In the genomic region with DNA sequence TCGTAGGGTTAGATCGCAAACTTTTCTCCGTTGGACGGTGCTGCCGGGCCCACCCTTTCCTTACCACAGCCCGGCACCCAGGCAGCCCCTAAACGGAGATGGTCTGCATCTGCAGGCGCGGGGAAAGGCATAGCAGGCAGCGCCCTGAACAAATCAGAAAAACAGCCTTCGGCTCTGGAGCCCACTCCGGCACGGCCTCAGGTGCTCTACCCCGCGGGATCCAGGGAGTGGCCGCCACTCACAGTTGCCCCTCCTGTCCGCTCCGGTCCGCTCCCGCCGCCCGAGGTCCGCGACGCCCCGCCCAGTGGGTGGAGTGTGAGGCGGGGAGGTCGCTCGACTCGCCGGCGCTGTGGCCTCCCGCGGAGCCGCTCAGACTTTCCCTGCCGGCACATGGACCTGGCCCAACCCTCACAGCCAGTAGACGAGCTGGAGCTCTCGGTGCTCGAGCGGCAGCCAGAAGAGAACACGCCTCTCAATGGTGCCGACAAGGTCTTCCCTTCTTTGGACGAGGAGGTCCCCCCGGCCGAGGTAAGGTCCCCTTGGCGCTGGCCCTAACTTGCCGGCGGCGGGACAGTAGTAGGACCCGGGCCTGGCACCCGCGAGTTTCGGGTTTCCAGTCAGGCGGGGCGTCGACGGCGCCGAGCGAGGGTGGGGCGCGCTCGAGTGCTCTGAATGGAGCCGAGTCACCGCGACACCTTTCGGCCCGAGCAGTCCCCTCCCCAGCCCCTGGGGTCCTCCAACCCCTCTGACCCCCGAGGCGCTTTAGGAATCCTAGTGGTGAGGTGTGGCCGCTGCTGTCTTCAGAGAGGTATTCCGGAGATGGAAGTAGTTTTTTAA, we compare ENCODE assay signal across 8 cellular contexts. TPM values are rescaled to one million over a fixed set of nuclear protein-coding genes. Genes with fewer than 3 reads are reported as not detected.
DNase-seq lines count a peak whose midpoint lies in the region; ATAC-seq and TF ChIP-seq lines count a peak whose summit lies in the region.

A gene with protein sequence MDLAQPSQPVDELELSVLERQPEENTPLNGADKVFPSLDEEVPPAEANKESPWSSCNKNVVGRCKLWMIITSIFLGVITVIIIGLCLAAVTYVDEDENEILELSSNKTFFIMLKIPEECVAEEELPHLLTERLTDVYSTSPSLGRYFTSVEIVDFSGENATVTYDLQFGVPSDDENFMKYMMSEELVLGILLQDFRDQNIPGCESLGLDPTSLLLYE (plus strand): TSS at position 372 of the 837 bp plus-strand sequence. CDS start 19 bp downstream, at position 391.

- peak within 1 kb of the TSS; percentile 69 for H3K4me3 Mint-ChIP-seq in activated naive CD4-positive, alpha-beta T cell treated with anti-CD3 and anti-CD28 coated beads, Interleukin-2, amount 10 ng/mL, durations not matched to agents 7 days and 5 days

- CTCF ChIA-PET in activated naive CD4-positive, alpha-beta T cell treated with anti-CD3 and anti-CD28 coated beads, Interleukin-2, amount 10 ng/mL, durations not matched to agents 7 days and 5 days (lab: Charles Lee): interaction anchor here (0.5 kb wide), 1 partner anchor 13 kb away, joined by 3 read pairs; no protein-coding TSS in a partner anchor

- no peaks in the 10 kb centered on the region for H3K36me3 Mint-ChIP-seq in activated naive CD4-positive, alpha-beta T cell treated with anti-CD3 and anti-CD28 coated beads, Interleukin-2, amount 10 ng/mL, durations not matched to agents 7 days and 5 days

- H3K9me3 ChIP-seq in neutrophil (no peaks in the 10 kb centered on the region), thoracic aorta (no peaks in the 10 kb centered on the region)

- peak; percentile 83 for DNase-seq in Caki2 (ENCODE audit: low read depth)
- peak; percentile 93 for DNase-seq in HT1080 (ENCODE audit: low read depth)
- DNase-seq in SHP77 treated with DMSO at 0.1 percent for 48 hours (lab: John Stamatoyannopoulos, UW): peak; percentile 75
- DNase-seq in activated naive CD4-positive, alpha-beta T cell treated with anti-CD3 and anti-CD28 coated beads, Interleukin-2, amount 10 ng/mL, durations not matched to agents 7 days and 5 days: peak; percentile 72
- peak; percentile 82 for DNase-seq in germinal center (ENCODE audit: low spot score)
- no peak for DNase-seq in thoracic aorta (ENCODE audit: low spot score)

- peak within 1 kb of the TSS; percentile 29 for H3K27ac Mint-ChIP-seq in activated naive CD4-positive, alpha-beta T cell treated with anti-CD3 and anti-CD28 coated beads, Interleukin-2, amount 10 ng/mL, durations not matched to agents 7 days and 5 days

- peaks cover 22% of the 10 kb centered on the region for H3K27me3 Mint-ChIP-seq in activated naive CD4-positive, alpha-beta T cell treated with anti-CD3 and anti-CD28 coated beads, Interleukin-2, amount 10 ng/mL, durations not matched to agents 7 days and 5 days

- no peaks in the 10 kb centered on the region for H3K9me3 Mint-ChIP-seq in activated naive CD4-positive, alpha-beta T cell treated with anti-CD3 and anti-CD28 coated beads, Interleukin-2, amount 10 ng/mL, durations not matched to agents 7 days and 5 days

- H3K27me3 ChIP-seq in neutrophil (peaks cover 85% of the 10 kb centered on the region), thoracic aorta (replicated peaks; ENCODE audit: insufficient read depth) (no peaks in the 10 kb centered on the region)

- in situ Hi-C loops in Caki2 (cut with HindIII; ENCODE audit: low pct_unique_long_range_greater_than_20kb, low sequenced_read_pairs): no loop called here

- peaks cover 25 to 30% of the 10 kb centered on the region in 2 experiments for H3K4me1 ChIP-seq in neutrophil (ENCODE audit: control insufficient read depth in 1 of 2, insufficient read depth in 1 of 2, low read depth in 1 of 2, low read length in 1 of 2)
- peaks cover 6 to 12% of the 10 kb centered on the region in 2 donors for H3K4me1 ChIP-seq in thoracic aorta (ENCODE audit: control insufficient read depth in 1 of 2, low read depth in 2 of 2)

- H3K4me3 ChIP-seq in neutrophil (ENCODE audit: low read depth in 1 of 2, low read length in 1 of 2) (peak within 1 kb of the TSS; percentile 32 to 57), thoracic aorta (peak within 1 kb of the TSS; percentile 85)

- H3K4me1 Mint-ChIP-seq in activated naive CD4-positive, alpha-beta T cell treated with anti-CD3 and anti-CD28 coated beads, Interleukin-2, amount 10 ng/mL, durations not matched to agents 7 days and 5 days: peaks cover 55% of the 10 kb centered on the region

- no peaks in the 10 kb centered on the region for H3K36me3 ChIP-seq in neutrophil
- no peaks in the 10 kb centered on the region for H3K36me3 ChIP-seq in thoracic aorta

- TF ChIP-seq CTCF in neutrophil (IDR thresholded peaks at IDR 0.05) (no peak), thoracic aorta (IDR thresholded peaks at IDR 0.05) (no peak)

- H3K27ac ChIP-seq in neutrophil (no peak within 1 kb of the TSS), thoracic aorta (peak within 1 kb of the TSS; percentile 53 to 59)

- ATAC-seq in GM21423 (IDR thresholded peaks at IDR 0.05; ENCODE audit: unreplicated experiment): peak; percentile 74
- peak; percentile 75 for ATAC-seq in thoracic aorta (ENCODE audit: insufficient number of reproducible peaks, low FRiP score, low read depth)

RNA-seq across cellular contexts. Expression of the gene that starts here (rescaled TPM):
- 8.8 and 9.0 TPM in 2 replicates for total RNA-seq in Caki2 (2014; rRNA removed; shearing (Covaris generic); ENCODE audit: low replicate concordance)
- total RNA-seq in HT1080 (2014; rRNA removed; shearing (Covaris generic)): 19.4 and 21.5 TPM in 2 replicates
- polyA plus RNA-seq in HT1080 (2015; cell fraction: cytosol; rRNA removed): 15.3 and 16.9 TPM in 2 replicates
- 51.1 and 53.9 TPM in 2 replicates for polyA plus RNA-seq in HT1080 (2015; cell fraction: nucleus; rRNA removed)
- 10 to 100 TPM in 1 of 2 donors, 1 to 10 TPM in 1; 8.8 to 19.6 TPM for total RNA-seq in thoracic aorta
